Comparison of ENCODE assay signal across 11 cellular contexts in the genomic region with DNA sequence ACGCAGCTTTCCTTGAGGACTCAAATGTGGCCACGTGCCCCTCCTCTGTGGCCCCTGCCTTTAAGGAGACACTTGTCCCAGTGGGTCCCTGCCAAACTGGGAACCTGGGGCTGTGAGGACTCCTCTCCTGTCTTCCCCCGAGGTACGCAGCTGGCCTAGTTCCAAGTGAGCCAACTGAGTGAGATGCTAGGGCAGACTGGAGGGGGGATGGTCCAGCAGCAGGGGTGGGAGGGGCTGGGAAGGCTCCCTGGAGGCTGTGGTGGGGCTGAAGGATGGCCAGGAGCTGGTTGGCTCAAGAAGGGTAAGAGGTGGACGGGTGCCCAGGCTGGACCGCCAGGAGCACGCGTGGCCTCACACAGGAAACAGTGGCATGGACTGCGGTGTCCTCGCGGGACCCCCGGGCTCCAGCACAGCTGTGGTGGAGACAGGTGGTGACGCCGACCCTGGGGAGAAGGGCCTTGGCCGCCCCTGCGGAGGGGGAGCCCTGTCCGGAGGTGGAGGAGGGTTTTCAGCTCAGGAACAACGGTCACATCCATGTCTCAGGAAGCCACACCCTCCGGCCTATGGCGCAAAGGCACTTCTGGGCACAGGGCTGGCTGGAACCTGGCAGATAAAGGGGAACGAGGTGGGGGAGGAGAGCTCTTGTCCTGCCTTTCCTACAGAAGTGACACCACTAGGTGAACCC. TPM values are rescaled to one million over a fixed set of nuclear protein-coding genes. Genes with fewer than 3 reads are reported as not detected.
DNase-seq lines count a peak whose midpoint lies in the region; ATAC-seq and TF ChIP-seq lines count a peak whose summit lies in the region.
"Had no signal": no experiment of that assay in that cellular context is flagged by ENCODE, and none has a peak within 500 bp of the region (broad histone marks: within the 10 kb centered on the region; RNA-seq: fewer than 3 reads in every experiment).

No MANE protein-coding gene starts in this region.

- peaks cover 12 to 67% of the 10 kb centered on the region in 2 donors for H3K4me1 ChIP-seq in lung (ENCODE audit: control insufficient read depth in 2 of 2, insufficient read depth in 2 of 2, low read length in 2 of 2)
- H3K4me1 ChIP-seq in vagina = peaks cover 77% of the 10 kb centered on the region

- no peak overlapping the region for H3K4me3 ChIP-seq in lung
- H3K4me3 ChIP-seq in vagina = peak overlapping the region in 1 of 2 donors; percentile 19

- H3K9me3 Mint-ChIP-seq in activated T-cell treated with anti-CD3 and anti-CD28 coated beads, Interleukin-2, amount 50 U/mL, for 24 hours = no peaks in the 10 kb centered on the region

- DNase-seq in activated T-cell treated with anti-CD3 and anti-CD28 coated beads, Interleukin-2, amount 50 U/mL, for 24 hours = no peak
- DNase-seq in activated T-cell treated with anti-CD3 and anti-CD28 coated beads, Interleukin-2, amount 50 U/mL, for 48 hours = no peak
- peak; percentile 58 for DNase-seq in cerebellum (ENCODE audit: low spot score)
- peak; percentile 80 for DNase-seq in lung (ENCODE audit: low spot score)
- no peak for DNase-seq in vagina (ENCODE audit: extremely low spot score in 2 of 2)
- DNase-seq in stimulated activated CD4-positive, alpha-beta T cell treated with anti-CD3 and anti-CD28 coated beads, Interleukin-2, amount 100 ng/mL, for 24 hours = no peak
- DNase-seq in nucleus accumbens (lab: John Stamatoyannopoulos, UW) = no peak
- DNase-seq: amniotic stem cell; CD4-positive, CD25-positive, alpha-beta regulatory T cell; NCI-H187 treated with DMSO at 0.1 percent for 48 hours had no signal

- H3K36me3 ChIP-seq in lung (ENCODE audit: control insufficient read depth in 2 of 2, insufficient read depth in 2 of 2, low read length in 2 of 2) (peaks cover 0 to 14% of the 10 kb centered on the region in 2 donors), vagina (peaks cover 0 to 7% of the 10 kb centered on the region in 2 donors)

- no peak for TF ChIP-seq CTCF in lung (IDR thresholded peaks at IDR 0.05; ENCODE audit: control extremely low read depth, extremely low read depth)
- TF ChIP-seq CTCF in vagina (IDR thresholded peaks at IDR 0.05) = no peak

- H3K27me3 ChIP-seq in lung (ENCODE audit: control insufficient read depth, insufficient read depth) (no peaks in the 10 kb centered on the region), vagina (no peaks in the 10 kb centered on the region)

- no peaks in the 10 kb centered on the region for H3K9me3 ChIP-seq in lung (ENCODE audit: control insufficient read depth in 2 of 2, insufficient read depth in 1 of 2, low read length in 1 of 2)
- no peaks in the 10 kb centered on the region for H3K9me3 ChIP-seq in vagina

- ATAC-seq in lung (ENCODE audit: insufficient read depth, low FRiP score) = peak; percentile 36
- no peak for ATAC-seq in HG02973 (IDR thresholded peaks at IDR 0.05; ENCODE audit: unreplicated experiment)

- 13 to 23% methylated on average over 21 of the region's 21 CpGs for WGBS in lung, 2 donors

- no peak for TF ChIP-seq POLR2A in vagina (IDR thresholded peaks at IDR 0.05)

- H3K27ac ChIP-seq in lung (ENCODE audit: low read depth in 1 of 2, low read length in 1 of 2) = peak overlapping the region; percentile 55 to 69
- H3K27ac ChIP-seq in vagina = peak overlapping the region; percentile 69

- H3K27me3 Mint-ChIP-seq in activated T-cell treated with anti-CD3 and anti-CD28 coated beads, Interleukin-2, amount 50 U/mL, for 24 hours = no peaks in the 10 kb centered on the region
- H3K27me3 Mint-ChIP-seq: CD4-positive, CD25-positive, alpha-beta regulatory T cell had no signal

- peak overlapping the region; percentile 2 for H3K27ac Mint-ChIP-seq in activated T-cell treated with anti-CD3 and anti-CD28 coated beads, Interleukin-2, amount 50 U/mL, for 24 hours

- intact Hi-C loops in vagina (cut with DNase I) = no loop called here

- peaks cover 42% of the 10 kb centered on the region for H3K36me3 Mint-ChIP-seq in activated T-cell treated with anti-CD3 and anti-CD28 coated beads, Interleukin-2, amount 50 U/mL, for 24 hours (ENCODE audit: low read depth)

- H3K4me3 Mint-ChIP-seq in activated T-cell treated with anti-CD3 and anti-CD28 coated beads, Interleukin-2, amount 50 U/mL, for 24 hours = no peak overlapping the region
- H3K4me3 Mint-ChIP-seq: CD4-positive, CD25-positive, alpha-beta regulatory T cell had no signal

- H3K4me1 Mint-ChIP-seq in activated T-cell treated with anti-CD3 and anti-CD28 coated beads, Interleukin-2, amount 50 U/mL, for 24 hours (ENCODE audit: low read depth) = peaks cover 44% of the 10 kb centered on the region

RNA-seq across cellular contexts. Expression of a gene that starts 45.8 kb away (rescaled TPM):
- total RNA-seq in cerebellum (10.3 TPM), lung (100 to 1,000 TPM in 1 of 2 donors, 10 to 100 TPM in 1; 24.8 to 120 TPM), vagina (25.5 TPM)
- polyA plus RNA-seq in lung = 10 to 100 TPM; 28.2 to 44.1 TPM

Comparison
In these comparisons a context has a peak if more than half of its experiments do, and no peak if none do; other contexts are left out.
1. DNase-seq: peak in cerebellum (single experiment) and lung (single experiment); none in activated T-cell treated with anti-CD3 and anti-CD28 coated beads, Interleukin-2, amount 50 U/mL, for 24 hours (single experiment), activated T-cell treated with anti-CD3 and anti-CD28 coated beads, Interleukin-2, amount 50 U/mL, for 48 hours (0 of 2), vagina (0 of 2), stimulated activated CD4-positive, alpha-beta T cell treated with anti-CD3 and anti-CD28 coated beads, Interleukin-2, amount 100 ng/mL, for 24 hours (0 of 2) and nucleus accumbens (0 of 56).